Comparison of ENCODE assay signal across 24 cellular contexts in the genomic region with DNA sequence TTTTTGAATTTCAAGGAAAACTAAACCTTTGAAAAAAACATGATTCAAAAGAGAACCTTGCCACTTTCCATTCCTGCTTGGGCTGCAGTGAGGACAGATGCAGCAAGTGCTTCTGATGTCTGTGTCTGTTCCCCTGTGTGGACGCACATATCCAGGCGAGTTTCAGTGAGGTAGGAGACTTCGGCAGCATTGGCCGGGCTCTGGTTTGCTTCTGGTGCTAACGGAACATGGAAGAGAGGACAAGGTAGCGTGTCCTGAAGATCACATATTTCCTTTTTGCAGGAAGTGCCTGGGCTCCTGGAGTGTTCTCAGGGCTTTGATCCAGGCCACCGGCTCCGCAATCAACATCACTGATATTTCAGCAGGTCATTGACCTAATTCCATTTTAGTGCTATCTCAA. TPM values are rescaled to one million over a fixed set of nuclear protein-coding genes. Genes with fewer than 3 reads are reported as not detected.
A peak's percentile ranks its signal among the peaks of the same experiment; 100 is the strongest.
DNase-seq lines count a peak whose midpoint lies in the region; ATAC-seq, FAIRE-seq and TF ChIP-seq lines count a peak whose summit lies in the region.
"Had no signal": no experiment of that assay in that cellular context is flagged by ENCODE, and none has a peak within 500 bp of the region (broad histone marks: within the 10 kb centered on the region; RNA-seq: fewer than 3 reads in every experiment).

No MANE protein-coding gene starts in this region.

- peaks cover 11% of the 10 kb centered on the region for H3K27me3 Mint-ChIP-seq in T-helper 17 cell

- SMC1A ChIA-PET in GM12878 (lab: Charles Lee; ENCODE audit: uncharacterized antibody, unreplicated experiment), result interaction anchor here (1.1 to 2.5 kb wide), 6 partner anchors 45 to 106 kb away, joined by 4 to 56 read pairs (median 22); no protein-coding TSS in a partner anchor

- POLR2A ChIA-PET in GM12878 (lab: Charles Lee), result interaction anchor here (1.2 kb wide), 1 partner anchor 77 kb away, joined by 3 read pairs; no protein-coding TSS in a partner anchor

- peaks cover 4% of the 10 kb centered on the region for H3K79me2 ChIP-seq in GM12878 (ENCODE audit: control insufficient read depth, insufficient read depth, low read length)

- no peak overlapping the region for H3K9ac ChIP-seq in BLaER1 treated with 17β-estradiol and CSF1 and Interleukin-3, amounts not matched to agents 10 nM and 100 nM
- H3K9ac ChIP-seq in GM12878 (ENCODE audit: control insufficient read depth, insufficient read depth, low read length), result no peak overlapping the region
- H3K9ac ChIP-seq: GM23248 had no signal

- H3K4me1 Mint-ChIP-seq in T-helper 17 cell, result peaks cover 13% of the 10 kb centered on the region

- no peaks in the 10 kb centered on the region for H3K36me3 Mint-ChIP-seq in T-helper 17 cell (ENCODE audit: low read depth)
- H3K36me3 Mint-ChIP-seq: CD4-positive, CD25-positive, alpha-beta regulatory T cell; CD8-positive, alpha-beta T cell had no signal

- peak; percentile 36 for DNase-seq in right atrium auricular region (ENCODE audit: low spot score)
- no peak for DNase-seq in left ventricle myocardium superior
- DNase-seq in GM12878 (ENCODE audit: low read depth, low spot score), result no peak
- DNase-seq in testis, result peak; percentile 34
- DNase-seq in T-helper 17 cell, result no peak
- no peak for DNase-seq in coronary artery (ENCODE audit: low spot score)
- DNase-seq: 8988T; ACHN; AML-193; BE2C; Caco-2; CD4-positive, CD25-positive, alpha-beta regulatory T cell; CD8-positive, alpha-beta T cell; DMS153; DND-41; GM23248; H7; HCEC 1CT had no signal

- no peak overlapping the region for H3K27ac ChIP-seq in right atrium auricular region
- no peak overlapping the region for H3K27ac ChIP-seq in BLaER1 treated with 17β-estradiol and CSF1 and Interleukin-3, amounts not matched to agents 10 nM and 100 nM
- H3K27ac ChIP-seq in GM12878 (ENCODE audit: control insufficient read depth, insufficient read depth), result no peak overlapping the region
- no peak overlapping the region for H3K27ac ChIP-seq in testis
- no peak overlapping the region for H3K27ac ChIP-seq in coronary artery
- H3K27ac ChIP-seq: A549, C4-2B, GM23248 had no signal

- TF ChIP-seq CTCF in right atrium auricular region (IDR thresholded peaks at IDR 0.05) (no peak), GM12878 (IDR thresholded peaks at IDR 0.05 in 2 of 3, conservative IDR thresholded peaks at IDR 0.05 in 1 of 3; ENCODE audit: control insufficient read depth in 2 of 3, extremely low read depth in 1 of 3, insufficient read depth in 1 of 3, low read depth in 3 of 3, low read length in 3 of 3) (no peak), testis (IDR thresholded peaks at IDR 0.05) (no peak), coronary artery (IDR thresholded peaks at IDR 0.05) (no peak)

- TF ChIP-seq POLR2A in GM12878 (IDR thresholded peaks at IDR 0.05; ENCODE audit: low read depth, low read length) (no peak), testis (IDR thresholded peaks at IDR 0.05) (no peak)

- intact Hi-C loops in left ventricle myocardium superior (cut with micrococcal nuclease) (no loop called here), GM12878 (cut with micrococcal nuclease; ENCODE audit: unreplicated experiment) (loop anchor here (10.0 kb wide), 1 partner anchor 290 kb away; the partner anchor contains the start of genes RAB36 and RSPH14), testis (cut with DNase I; ENCODE audit: low total_unique reads) (no loop called here)

- H3K4me3 Mint-ChIP-seq in T-helper 17 cell, result no peak overlapping the region
- H3K4me3 Mint-ChIP-seq: CD4-positive, CD25-positive, alpha-beta regulatory T cell; CD8-positive, alpha-beta T cell had no signal

- CTCF ChIA-PET in GM12878 (lab: Yijun Ruan, JAX), result interaction anchor here (1.6 to 12.5 kb wide), 4 partner anchors 47 to 101 kb away, joined by 3 to 551 read pairs (median 50); no protein-coding TSS in a partner anchor

- no peak for TF ChIP-seq EP300 in GM12878 (IDR thresholded peaks at IDR 0.05; ENCODE audit: borderline replicate concordance in 1 of 2, control insufficient read depth in 1 of 2, low read depth in 2 of 2, low read length in 2 of 2)

- RAD21 ChIA-PET in GM12878 (lab: Charles Lee; ENCODE audit: unreplicated experiment), result interaction anchor here (1.5 to 2.5 kb wide), 5 partner anchors 8 to 95 kb away, joined by 3 to 255 read pairs (median 13); no protein-coding TSS in a partner anchor

- H3K36me3 ChIP-seq in right atrium auricular region, result no peaks in the 10 kb centered on the region
- H3K36me3 ChIP-seq in BLaER1 treated with 17β-estradiol and CSF1 and Interleukin-3, amounts not matched to agents 10 nM and 100 nM, result no peaks in the 10 kb centered on the region
- H3K36me3 ChIP-seq in GM12878 (ENCODE audit: control insufficient read depth in 2 of 2, insufficient read depth in 2 of 2, low read length in 1 of 2), result no peaks in the 10 kb centered on the region
- H3K36me3 ChIP-seq in testis (ENCODE audit: low read depth, missing control alignments), result no peaks in the 10 kb centered on the region
- H3K36me3 ChIP-seq: BE2C had no signal

- BruUV-seq in GM12878 (replicated peaks; lab: Mats Ljungman, UMichigan), result no TSS peak

- WGBS in GM12878 (ENCODE audit: insufficient coverage, insufficient replicate concordance, low lambda C conversion rate, missing lambda C conversion rate), result 83% methylated on average over 8 of the region's 8 CpGs
- WGBS in testis, 2 donors, result 63 to 83% methylated on average over 8 of the region's 8 CpGs

- H3K4me3 ChIP-seq in right atrium auricular region (no peak overlapping the region), GM12878 (no peak overlapping the region), testis (no peak overlapping the region), coronary artery (no peak overlapping the region)
- no peak overlapping the region for H3K4me3 ChIP-seq in BLaER1 treated with 17β-estradiol and CSF1 and Interleukin-3, amounts not matched to agents 10 nM and 100 nM
- H3K4me3 ChIP-seq: A549, GM23248 had no signal

- H3K4me2 ChIP-seq in BLaER1 treated with 17β-estradiol and CSF1 and Interleukin-3, amounts not matched to agents 10 nM and 100 nM, result peak overlapping the region in 8 of 11 experiments; percentile 18 to 87 (median 40); a peak in 13 of 22 replicates
- 0 out of 2 replicates have a peak overlapping the region, but pooled peaks have one; percentile 13 for H3K4me2 ChIP-seq in GM12878 (ENCODE audit: control insufficient read depth, insufficient read depth)
- H3K4me2 ChIP-seq: A549 had no signal

- H3K9me3 ChIP-seq in right atrium auricular region, result no peaks in the 10 kb centered on the region
- no peaks in the 10 kb centered on the region for H3K9me3 ChIP-seq in BLaER1 treated with 17β-estradiol and CSF1 and Interleukin-3, amounts not matched to agents 10 nM and 100 nM (replicated peaks in 1 of 11)
- no peaks in the 10 kb centered on the region for H3K9me3 ChIP-seq in GM12878 (replicated peaks; ENCODE audit: control insufficient read depth, insufficient read depth, low read length)
- no peaks in the 10 kb centered on the region for H3K9me3 ChIP-seq in testis
- no peaks in the 10 kb centered on the region for H3K9me3 ChIP-seq in T-helper 17 cell (ENCODE audit: control insufficient read depth, low read length, poor library complexity, severe bottlenecking)
- H3K9me3 ChIP-seq: A549, BE2C, Caco-2 had no signal

- no peaks in the 10 kb centered on the region for H4K20me1 ChIP-seq in BLaER1 treated with 17β-estradiol and CSF1 and Interleukin-3, amounts not matched to agents 10 nM and 100 nM
- no peaks in the 10 kb centered on the region for H4K20me1 ChIP-seq in GM12878 (ENCODE audit: control insufficient read depth, insufficient read depth)

- no peak overlapping the region for H3K27ac Mint-ChIP-seq in T-helper 17 cell
- H3K27ac Mint-ChIP-seq: CD8-positive, alpha-beta T cell had no signal

- ATAC-seq in left ventricle myocardium superior, result no peak
- no peak for ATAC-seq in GM12878
- ATAC-seq in T-helper 17 cell, result no peak
- ATAC-seq: A549; CD8-positive, alpha-beta T cell had no signal

- H3K4me1 ChIP-seq in right atrium auricular region (no peaks in the 10 kb centered on the region), GM12878 (ENCODE audit: control insufficient read depth, insufficient read depth, low read length) (peaks cover 10% of the 10 kb centered on the region), testis (peaks cover 10% of the 10 kb centered on the region)
- H3K4me1 ChIP-seq in BLaER1 treated with 17β-estradiol and CSF1 and Interleukin-3, amounts not matched to agents 10 nM and 100 nM, result peaks cover 16 to 97% (median 76%) of the 10 kb centered on the region in 10 experiments; a peak in 19 of 20 replicates
- H3K4me1 ChIP-seq: A549, BE2C, Caco-2 had no signal

- no peak overlapping the region for H2AFZ ChIP-seq in GM12878 (ENCODE audit: control insufficient read depth, low read depth, low read length)
- H2AFZ ChIP-seq: GM23248 had no signal

- no peak for TF ChIP-seq RAD21 in GM12878 (IDR thresholded peaks at IDR 0.05; ENCODE audit: insufficient read depth, low read depth, low read length)

- no peak for FAIRE-seq in GM12878 (lab: Jason Lieb, UNC)
- FAIRE-seq: A549, G401.6, GM19239, H1 had no signal

- H3K27me3 ChIP-seq in right atrium auricular region (no peaks in the 10 kb centered on the region), GM12878 (replicated peaks in 1 of 2; ENCODE audit: control insufficient read depth in 2 of 2, insufficient read depth in 2 of 2, low read length in 1 of 2) (no peaks in the 10 kb centered on the region), testis (no peaks in the 10 kb centered on the region)
- H3K27me3 ChIP-seq in BLaER1 treated with 17β-estradiol and CSF1 and Interleukin-3, amounts not matched to agents 10 nM and 100 nM, result no peaks in the 10 kb centered on the region

- in situ Hi-C loops in GM12878 (cut with MboI), result loop anchor here (5.0 kb wide), 2 partner anchors 88 to 268 kb away; no protein-coding TSS in a partner anchor

RNA-seq across cellular contexts. Expression of gene IGLL5, which starts 33.1 kb away (rescaled TPM):
- 1 to 10 TPM in 1 of 2 donors, under 1 TPM in 1; 0.59 to 1.4 TPM for total RNA-seq in right atrium auricular region
- 0.92 TPM for total RNA-seq in left ventricle myocardium superior
- not detected in 2 replicates for total RNA-seq in GM12878 (2013; cell fraction: nucleolus; rRNA removed)
- total RNA-seq in GM12878 (2014; rRNA removed), result not detected in 2 replicates
- not detected in 2 replicates for total RNA-seq in GM12878 (2014; rRNA removed; fragmentation: Illumina TruSeq; extraction: Trizol)
- total RNA-seq in GM12878 (2021), result not detected in 2 replicates
- not detected for polyA plus RNA-seq in GM12878 (2011; ENCODE audit: low read depth)
- not detected in 2 replicates for polyA plus RNA-seq in GM12878 (2011; rRNA removed)
- polyA plus RNA-seq in GM12878 (2011; cell fraction: cytosol; rRNA removed), result not detected in 2 replicates
- polyA plus RNA-seq in GM12878 (2011; cell fraction: nucleus; rRNA removed), result not detected in 2 replicates
- polyA plus RNA-seq in GM12878 (2012), result 0.39 and 0.48 TPM in 2 replicates
- polyA plus RNA-seq in GM12878 (2014; fragmentation: Illumina TruSeq; extraction: Trizol), result not detected in 2 replicates
- not detected for polyA plus RNA-seq in GM12878 (2014; fragmentation: Nextera tagmentation; extraction: Ambion mirVana)
- not detected in 2 replicates for polyA plus RNA-seq in GM12878 (2014; rRNA removed)
- polyA plus RNA-seq in GM12878 (2016; fragmentation: Nextera tagmentation; extraction: Ambion mirVana), result not detected
- polyA minus RNA-seq in GM12878 (2011; rRNA and poly(A)+ RNA removed), result not detected in 2 replicates
- polyA minus RNA-seq in GM12878 (2011; cell fraction: cytosol; rRNA and poly(A)+ RNA removed), result not detected in 2 replicates
- not detected in 2 replicates for polyA minus RNA-seq in GM12878 (2011; cell fraction: nucleus; rRNA and poly(A)+ RNA removed)
- 1 to 10 TPM in 1 of 2 donors, under 1 TPM in 1; 0.94 to 1.4 TPM for total RNA-seq in testis
- 9.8 TPM for polyA plus RNA-seq in testis (ENCODE audit: insufficient read depth, low read depth, low replicate concordance)
- 1 to 10 TPM in 1 of 2 donors, not detected in 1; 1.9 TPM for total RNA-seq in T-helper 17 cell
- total RNA-seq: Caco-2, GM23248, H1, H7 had no signal
- polyA plus RNA-seq: A549, GM23248, H1 had no signal

Comparison
In these comparisons a context has a peak if more than half of its experiments do, and no peak if none do; other contexts are left out.
1. DNase-seq: peak in right atrium auricular region (single experiment) and testis (single experiment); none in left ventricle myocardium superior (single experiment), GM12878 (single experiment), T-helper 17 cell (0 of 3) and coronary artery (single experiment).